26 cellular contexts compared by ENCODE assay signal in the genomic region with DNA sequence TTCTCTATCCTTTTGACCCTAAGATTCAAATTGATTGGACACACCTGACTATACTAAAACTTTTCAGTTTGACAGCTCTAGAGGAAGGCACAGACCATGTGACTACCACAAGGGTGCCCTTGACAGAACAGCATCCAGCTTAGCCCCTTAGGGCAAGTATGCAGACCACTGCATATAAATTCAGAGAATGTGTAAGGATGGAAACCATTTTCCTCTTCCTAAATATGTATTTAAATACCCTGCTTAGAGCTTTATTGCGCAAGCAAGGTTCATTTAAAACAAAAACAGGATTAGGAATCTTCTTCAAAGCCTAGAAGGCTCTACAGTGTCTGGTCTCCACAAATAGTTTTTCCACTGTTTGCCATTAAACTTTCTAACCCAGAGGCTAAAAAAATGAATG.
DNase-seq lines count a peak whose midpoint lies in the region; ATAC-seq, FAIRE-seq and TF ChIP-seq lines count a peak whose summit lies in the region.
"Had no signal": no experiment of that assay in that cellular context is flagged by ENCODE, and none has a peak within 500 bp of the region (broad histone marks: within the 10 kb centered on the region; RNA-seq: fewer than 3 reads in every experiment).

No MANE protein-coding gene starts in this region.

- H3K4me2 ChIP-seq in astrocyte (ENCODE audit: low read length), result no peak overlapping the region
- H3K4me2 ChIP-seq in mesendoderm (ENCODE audit: low read length), result no peak overlapping the region

- H3K4me1 ChIP-seq in astrocyte (ENCODE audit: insufficient read depth, low read length), result peaks cover 4% of the 10 kb centered on the region
- no peaks in the 10 kb centered on the region for H3K4me1 ChIP-seq in mesendoderm (ENCODE audit: control insufficient read depth, low read depth, low read length)
- peaks cover 32% of the 10 kb centered on the region for H3K4me1 ChIP-seq in vagina

- no peak overlapping the region for H2BK120ac ChIP-seq in mesendoderm (ENCODE audit: low read depth, low read length)

- H3K36me3 Mint-ChIP-seq in activated T-cell treated with anti-CD3 and anti-CD28 coated beads, Interleukin-2, amount 50 U/mL, for 24 hours (ENCODE audit: low read depth), result peaks cover 1% of the 10 kb centered on the region
- peaks cover 3% of the 10 kb centered on the region for H3K36me3 Mint-ChIP-seq in astrocyte (ENCODE audit: low read depth, unreplicated experiment)

- no peak overlapping the region for H2AK5ac ChIP-seq in mesendoderm (ENCODE audit: low read length)

- H4K20me1 ChIP-seq in astrocyte (ENCODE audit: insufficient read depth, low read length), result peaks cover 70% of the 10 kb centered on the region

- DNase-seq in activated T-cell treated with anti-CD3 and anti-CD28 coated beads, Interleukin-2, amount 50 U/mL, for 24 hours, result no peak
- DNase-seq in activated T-cell treated with anti-CD3 and anti-CD28 coated beads, Interleukin-2, amount 50 U/mL, for 1 hour, result no peak
- DNase-seq in astrocyte (ENCODE audit: low read depth) (no peak), mesendoderm (peak; percentile 19), islet precursor cell (no peak), NCI-H2171 treated with DMSO at 0.1 percent for 48 hours (lab: John Stamatoyannopoulos, UW) (no peak), vagina (ENCODE audit: extremely low spot score in 2 of 2) (no peak)
- DNase-seq: activated CD4-positive, alpha-beta T cell treated with anti-CD3 and anti-CD28 coated beads for 36 hours; activated CD8-positive, alpha-beta T cell treated with anti-CD3 and anti-CD28 coated beads, Interleukin-2, amount 10 ng/mL, durations not matched to agents 7 days and 5 days; amygdala; HFFc6; hippocampal formation; Karpas-422; mammary epithelial cell; NCI-H2081; NCI-H226; NCI-H526 treated with DMSO at 0.1 percent for 48 hours; Right ventricle myocardium superior; stimulated activated CD4-positive, alpha-beta T cell treated with anti-CD3 and anti-CD28 coated beads, Interleukin-2, amount 100 ng/mL, for 48 hours; tibial artery had no signal

- H3K56ac ChIP-seq in mesendoderm (ENCODE audit: low read length), result no peak overlapping the region

- no peak overlapping the region for H2AFZ ChIP-seq in astrocyte (ENCODE audit: low read depth, low read length)

- no peak overlapping the region for H3K23ac ChIP-seq in mesendoderm (ENCODE audit: low read length)

- H3K79me1 ChIP-seq in mesendoderm (ENCODE audit: low read length), result peaks cover 5% of the 10 kb centered on the region

- no peak for TF ChIP-seq CTCF in astrocyte (IDR thresholded peaks at IDR 0.05; ENCODE audit: insufficient read depth, low read depth, low read length)
- no peak for TF ChIP-seq CTCF in vagina (IDR thresholded peaks at IDR 0.05)

- TF ChIP-seq POLR2A in vagina (IDR thresholded peaks at IDR 0.05), result no peak

- H3K36me3 ChIP-seq in astrocyte (ENCODE audit: insufficient read depth, low read length) (no peaks in the 10 kb centered on the region), mesendoderm (ENCODE audit: control insufficient read depth, insufficient read depth, low read length) (no peaks in the 10 kb centered on the region), vagina (no peaks in the 10 kb centered on the region)
- H3K36me3 ChIP-seq: tibial artery had no signal

- no peak overlapping the region for H3K4ac ChIP-seq in mesendoderm (ENCODE audit: low read depth, low read length)

- H3K9ac ChIP-seq in astrocyte (ENCODE audit: low read length), result no peak overlapping the region
- no peak overlapping the region for H3K9ac ChIP-seq in mesendoderm (ENCODE audit: low read length)

- no peak overlapping the region for H3K4me3 Mint-ChIP-seq in activated T-cell treated with anti-CD3 and anti-CD28 coated beads, Interleukin-2, amount 50 U/mL, for 24 hours
- no peak overlapping the region for H3K4me3 Mint-ChIP-seq in astrocyte (ENCODE audit: unreplicated experiment)
- H3K4me3 Mint-ChIP-seq: activated CD4-positive, alpha-beta T cell treated with anti-CD3 and anti-CD28 coated beads for 36 hours; activated CD8-positive, alpha-beta T cell treated with anti-CD3 and anti-CD28 coated beads, Interleukin-2, amount 10 ng/mL, durations not matched to agents 7 days and 5 days; activated naive CD4-positive, alpha-beta T cell treated with anti-CD3 and anti-CD28 coated beads, Interleukin-2, amount 50 U/mL, for 24 hours; CD14-positive monocyte; HFFc6; T-helper 2 cell treated with Interferon-gamma antibody and Interleukin-4, amounts not matched to agents 5 μg/mL and 100 μg/mL, for 36 hours had no signal

- WGBS in mesendoderm (ENCODE audit: extremely low coverage, insufficient coverage, low lambda C conversion rate), result no CpG with 5 or more reads among the region's 1 CpG

- peak overlapping the region; percentile 32 for H3K27ac Mint-ChIP-seq in activated T-cell treated with anti-CD3 and anti-CD28 coated beads, Interleukin-2, amount 50 U/mL, for 24 hours
- peak overlapping the region; percentile 47 for H3K27ac Mint-ChIP-seq in astrocyte (ENCODE audit: unreplicated experiment)
- H3K27ac Mint-ChIP-seq: activated CD4-positive, alpha-beta T cell treated with anti-CD3 and anti-CD28 coated beads for 36 hours; activated CD8-positive, alpha-beta T cell treated with anti-CD3 and anti-CD28 coated beads, Interleukin-2, amount 10 ng/mL, durations not matched to agents 7 days and 5 days; activated naive CD4-positive, alpha-beta T cell treated with anti-CD3 and anti-CD28 coated beads, Interleukin-2, amount 50 U/mL, for 24 hours; HFFc6; progenitor cell of endocrine pancreas; T-helper 2 cell treated with Interferon-gamma antibody and Interleukin-4, amounts not matched to agents 5 μg/mL and 100 μg/mL, for 36 hours had no signal

- no peak overlapping the region for H3K27ac ChIP-seq in astrocyte (ENCODE audit: low read depth, low read length)
- no peak overlapping the region for H3K27ac ChIP-seq in mesendoderm (ENCODE audit: low read depth, low read length)
- no peak overlapping the region for H3K27ac ChIP-seq in vagina
- H3K27ac ChIP-seq: tibial artery had no signal

- H3K4me3 ChIP-seq in astrocyte (ENCODE audit: insufficient read depth, low read depth, low read length) (no peak overlapping the region), mesendoderm (ENCODE audit: low read length) (no peak overlapping the region), vagina (no peak overlapping the region)
- H3K4me3 ChIP-seq: tibial artery had no signal

- no peak overlapping the region for H4K5ac ChIP-seq in mesendoderm (ENCODE audit: low read length)

- no peak for ATAC-seq in HG03571 (IDR thresholded peaks at IDR 0.05; ENCODE audit: unreplicated experiment)
- ATAC-seq: activated CD4-positive, alpha-beta T cell treated with anti-CD3 and anti-CD28 coated beads for 36 hours; activated CD8-positive, alpha-beta T cell treated with anti-CD3 and anti-CD28 coated beads, Interleukin-2, amount 10 ng/mL, durations not matched to agents 7 days and 5 days; sciatic nerve had no signal

- H3K4me1 Mint-ChIP-seq in activated T-cell treated with anti-CD3 and anti-CD28 coated beads, Interleukin-2, amount 50 U/mL, for 24 hours (ENCODE audit: low read depth), result peaks cover 37% of the 10 kb centered on the region
- peaks cover 29% of the 10 kb centered on the region for H3K4me1 Mint-ChIP-seq in astrocyte (ENCODE audit: low read depth, unreplicated experiment)

- H3K9me3 ChIP-seq in astrocyte (ENCODE audit: insufficient read depth, low read depth, low read length) (no peaks in the 10 kb centered on the region), vagina (no peaks in the 10 kb centered on the region)
- H3K9me3 ChIP-seq: tibial artery had no signal

- no peak overlapping the region for H2BK5ac ChIP-seq in mesendoderm (ENCODE audit: low read length)

- no peaks in the 10 kb centered on the region for H3K27me3 ChIP-seq in astrocyte (ENCODE audit: insufficient read depth, low read length)
- no peaks in the 10 kb centered on the region for H3K27me3 ChIP-seq in mesendoderm (ENCODE audit: insufficient read depth, low read length, poor library complexity)
- no peaks in the 10 kb centered on the region for H3K27me3 ChIP-seq in vagina
- H3K27me3 ChIP-seq: tibial artery had no signal

- no peak overlapping the region for H4K8ac ChIP-seq in mesendoderm (ENCODE audit: low read depth, low read length)

- no peak overlapping the region for H3K18ac ChIP-seq in mesendoderm (ENCODE audit: low read length)

- no peak for FAIRE-seq in astrocyte (lab: Jason Lieb, UNC)

- intact Hi-C loops in vagina (cut with DNase I), result no loop called here

- H3K79me2 ChIP-seq in astrocyte (ENCODE audit: insufficient read depth, low read length), result peaks cover 70% of the 10 kb centered on the region
- H3K79me2 ChIP-seq in mesendoderm (ENCODE audit: control insufficient read depth, insufficient read depth, low read length), result peaks cover 2% of the 10 kb centered on the region

- no peak overlapping the region for H2BK15ac ChIP-seq in mesendoderm (replicated peaks; ENCODE audit: low read depth)

- H3K9me3 Mint-ChIP-seq in activated T-cell treated with anti-CD3 and anti-CD28 coated beads, Interleukin-2, amount 50 U/mL, for 24 hours, result no peaks in the 10 kb centered on the region
- H3K9me3 Mint-ChIP-seq in astrocyte (ENCODE audit: unreplicated experiment), result no peaks in the 10 kb centered on the region
- H3K9me3 Mint-ChIP-seq: activated naive CD4-positive, alpha-beta T cell treated with anti-CD3 and anti-CD28 coated beads, Interleukin-2, amount 50 U/mL, for 24 hours; CD14-positive monocyte; HFFc6; T-helper 2 cell treated with Interferon-gamma antibody and Interleukin-4, amounts not matched to agents 5 μg/mL and 100 μg/mL, for 36 hours had no signal

- H3K27me3 Mint-ChIP-seq in activated T-cell treated with anti-CD3 and anti-CD28 coated beads, Interleukin-2, amount 50 U/mL, for 24 hours, result no peaks in the 10 kb centered on the region
- no peaks in the 10 kb centered on the region for H3K27me3 Mint-ChIP-seq in astrocyte (ENCODE audit: low read depth, unreplicated experiment)
- H3K27me3 Mint-ChIP-seq: activated CD4-positive, alpha-beta T cell treated with anti-CD3 and anti-CD28 coated beads for 36 hours; activated naive CD4-positive, alpha-beta T cell treated with anti-CD3 and anti-CD28 coated beads, Interleukin-2, amount 50 U/mL, for 24 hours; progenitor cell of endocrine pancreas had no signal
